Comparison of ENCODE assay signal across 8 cellular contexts in genomic region chr12:122887817-122888212, GRCh38. TPM values are rescaled to one million over a fixed set of nuclear protein-coding genes. Genes with fewer than 3 reads are reported as not detected.
DNase-seq lines count a peak whose midpoint lies in the region; ATAC-seq and TF ChIP-seq lines count a peak whose summit lies in the region.

No MANE protein-coding gene starts in this region.

- peak overlapping the region; percentile 77 for H3K4me3 Mint-ChIP-seq in activated naive CD4-positive, alpha-beta T cell treated with anti-CD3 and anti-CD28 coated beads for 36 hours
- H3K4me3 Mint-ChIP-seq in endodermal cell, result no peak overlapping the region

- TF ChIP-seq CTCF in LNCaP clone FGC (IDR thresholded peaks at IDR 0.05; ENCODE audit: control insufficient read depth, extremely low read depth, insufficient read depth) (no peak), thyroid gland (IDR thresholded peaks at IDR 0.05) (no peak), endodermal cell (conservative IDR thresholded peaks at IDR 0.05) (no peak)

- ATAC-seq in esophagus mucosa, result peak; percentile 41

- H3K9me3 ChIP-seq in thyroid gland (no peaks in the 10 kb centered on the region), endodermal cell (ENCODE audit: control insufficient read depth, low read length) (no peaks in the 10 kb centered on the region)

- H3K9ac ChIP-seq in endodermal cell (ENCODE audit: extremely low read depth, low read length, poor library complexity, severe bottlenecking), result no peak overlapping the region

- DNase-seq in activated naive CD4-positive, alpha-beta T cell treated with anti-CD3 and anti-CD28 coated beads for 36 hours, result no peak
- no peak for DNase-seq in activated naive CD4-positive, alpha-beta T cell treated with anti-CD3 and anti-CD28 coated beads, Interleukin-2, amount 50 U/mL, for 16 hours
- DNase-seq in LNCaP clone FGC (ENCODE audit: low read depth) (no peak), thyroid gland (no peak), endodermal cell (no peak), medulla oblongata (ENCODE audit: extremely low spot score) (no peak)
- DNase-seq in stimulated activated CD4-positive, alpha-beta T cell treated with anti-CD3 and anti-CD28 coated beads, Interleukin-15, amount 100 ng/mL, for 24 hours, result no peak

- H3K27me3 ChIP-seq in thyroid gland, result no peaks in the 10 kb centered on the region
- no peaks in the 10 kb centered on the region for H3K27me3 ChIP-seq in endodermal cell (ENCODE audit: control insufficient read depth, insufficient read depth, low read length, poor library complexity, severe bottlenecking)

- WGBS in thyroid gland, 2 donors, result 82 to 84% methylated on average over 5 of the region's 5 CpGs
- 95 to 97% methylated on average over 5 of the region's 5 CpGs for WGBS in endodermal cell (ENCODE audit: insufficient coverage in 1 of 2, insufficient read length in 1 of 2), 2 experiments

- H3K9me3 Mint-ChIP-seq in activated naive CD4-positive, alpha-beta T cell treated with anti-CD3 and anti-CD28 coated beads for 36 hours, result peaks cover 5% of the 10 kb centered on the region
- H3K9me3 Mint-ChIP-seq in endodermal cell, result no peaks in the 10 kb centered on the region

- H3K4me1 Mint-ChIP-seq in activated naive CD4-positive, alpha-beta T cell treated with anti-CD3 and anti-CD28 coated beads for 36 hours (ENCODE audit: low read depth), result peaks cover 82% of the 10 kb centered on the region
- peaks cover 29% of the 10 kb centered on the region for H3K4me1 Mint-ChIP-seq in endodermal cell

- intact Hi-C loops in activated naive CD4-positive, alpha-beta T cell treated with anti-CD3 and anti-CD28 coated beads for 36 hours (cut with micrococcal nuclease), result loop anchor here (1.0 to 5.0 kb wide), 6 partner anchors 10 to 827 kb away; partner anchors contain the start of gene RILPL2
- intact Hi-C loops in thyroid gland (cut with DNase I), result no loop called here

- no peak for TF ChIP-seq POLR2A in thyroid gland (IDR thresholded peaks at IDR 0.05)

- H3K36me3 ChIP-seq in thyroid gland (no peaks in the 10 kb centered on the region), endodermal cell (ENCODE audit: control insufficient read depth, insufficient read depth, low read length) (no peaks in the 10 kb centered on the region)

- peaks cover 6% of the 10 kb centered on the region for H3K36me3 Mint-ChIP-seq in activated naive CD4-positive, alpha-beta T cell treated with anti-CD3 and anti-CD28 coated beads for 36 hours (ENCODE audit: low read depth)
- H3K36me3 Mint-ChIP-seq in endodermal cell (ENCODE audit: low read depth), result no peaks in the 10 kb centered on the region

- H3K27ac Mint-ChIP-seq in activated naive CD4-positive, alpha-beta T cell treated with anti-CD3 and anti-CD28 coated beads for 36 hours, result peak overlapping the region; percentile 91
- H3K27ac Mint-ChIP-seq in endodermal cell, result no peak overlapping the region

- H3K27ac ChIP-seq in thyroid gland, result peak overlapping the region; percentile 82 to 100 (median 95)
- H3K27ac ChIP-seq in endodermal cell (ENCODE audit: low read depth, low read length), result no peak overlapping the region

- CTCF ChIA-PET in activated naive CD4-positive, alpha-beta T cell treated with anti-CD3 and anti-CD28 coated beads for 36 hours (lab: Charles Lee), result interaction anchor here (0.7 to 1.7 kb wide), 5 partner anchors 10 to 1411 kb away, joined by 3 to 7 read pairs (median 4); no protein-coding TSS in a partner anchor

- peak overlapping the region; percentile 42 for H3K4me3 ChIP-seq in LNCaP clone FGC (ENCODE audit: low read depth, low read length)
- H3K4me3 ChIP-seq in thyroid gland (replicated peaks in 1 of 3), result peak overlapping the region in 1 of 3 donors; percentile 6
- H3K4me3 ChIP-seq in endodermal cell (ENCODE audit: low read length), result no peak overlapping the region

- H3K4me1 ChIP-seq in thyroid gland (peaks cover 76 to 89% of the 10 kb centered on the region in 2 donors), endodermal cell (ENCODE audit: control insufficient read depth, insufficient read depth, low read length) (peaks cover 7% of the 10 kb centered on the region)

- peaks cover 7% of the 10 kb centered on the region for H3K27me3 Mint-ChIP-seq in activated naive CD4-positive, alpha-beta T cell treated with anti-CD3 and anti-CD28 coated beads for 36 hours (ENCODE audit: low read depth)
- H3K27me3 Mint-ChIP-seq in endodermal cell (ENCODE audit: insufficient read depth), result peaks cover 7% of the 10 kb centered on the region

RNA-seq across cellular contexts. Expression of gene VPS37B, which starts 8.1 kb away (rescaled TPM):
- total RNA-seq in activated naive CD4-positive, alpha-beta T cell treated with anti-CD3 and anti-CD28 coated beads for 36 hours, result 10 to 100 TPM; 15.6 TPM
- total RNA-seq in esophagus mucosa (51.4 TPM), thyroid gland (10 to 100 TPM; 35.6 to 66.1 (median 63.5) TPM), endodermal cell (10 to 100 TPM; 22.7 to 24.1 TPM)
- polyA plus RNA-seq in endodermal cell (2013, experiment 1 of 2), result 28.1 TPM
- 28.9 TPM for polyA plus RNA-seq in endodermal cell (2013, experiment 2 of 2)

RNA-seq across cellular contexts. Expression of gene HIP1R, which starts 52.6 kb away (rescaled TPM):
- total RNA-seq in activated naive CD4-positive, alpha-beta T cell treated with anti-CD3 and anti-CD28 coated beads for 36 hours, result 10 to 100 TPM; 18.5 to 21.2 TPM
- total RNA-seq in esophagus mucosa (26.4 TPM), thyroid gland (10 to 100 TPM; 50.2 to 92.7 (median 56.2) TPM), endodermal cell (10 to 100 TPM; 24.5 to 24.9 TPM)
- 22.0 TPM for polyA plus RNA-seq in endodermal cell (2013, experiment 1 of 2)
- polyA plus RNA-seq in endodermal cell (2013, experiment 2 of 2), result 21.2 TPM
